Comparison of ENCODE assay signal across 8 cellular contexts in the genomic region with DNA sequence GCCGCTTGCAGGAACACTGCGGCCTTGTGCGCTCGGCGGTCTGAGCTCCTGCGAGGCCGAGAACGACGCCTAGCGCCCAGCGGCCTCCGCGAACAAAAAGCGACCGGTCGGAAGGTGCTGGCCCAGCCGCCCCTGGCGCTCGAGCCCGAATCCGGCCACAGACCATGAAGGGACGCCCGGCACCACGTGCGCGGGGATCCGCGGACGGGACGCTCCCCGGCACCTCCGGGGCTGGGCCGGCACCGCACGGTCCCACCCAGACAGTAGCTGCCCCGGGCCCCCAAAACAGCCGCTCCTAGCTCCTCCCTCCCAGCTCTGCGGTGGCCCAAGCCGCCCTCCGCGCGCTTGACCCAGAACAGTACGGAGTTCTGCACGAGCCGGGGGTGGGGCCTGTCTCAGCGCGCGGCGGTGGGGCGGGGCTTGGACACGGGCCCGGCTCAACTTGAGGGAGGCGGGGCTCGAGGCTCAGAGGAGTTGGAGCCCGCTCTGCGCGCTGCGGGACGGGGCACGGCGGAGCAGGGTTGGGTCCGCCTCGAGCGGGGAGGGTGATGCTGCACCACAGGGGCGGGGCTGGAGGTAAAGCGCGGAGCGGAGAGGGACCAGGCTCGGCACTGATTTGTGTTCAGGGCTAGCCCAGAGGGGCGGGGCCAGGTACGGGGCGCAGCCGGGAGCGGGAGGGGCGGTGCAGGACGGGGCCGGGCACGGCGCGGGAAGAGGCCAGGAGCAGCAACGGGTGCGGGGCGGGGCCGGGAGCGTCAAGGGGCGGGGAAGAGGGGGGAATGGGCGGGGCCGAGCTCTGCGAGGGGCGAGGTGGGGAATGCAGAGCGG. TPM values are rescaled to one million over a fixed set of nuclear protein-coding genes. Genes with fewer than 3 reads are reported as not detected.
DNase-seq lines count a peak whose midpoint lies in the region; ATAC-seq and TF ChIP-seq lines count a peak whose summit lies in the region.

No MANE protein-coding gene starts in this region.

- BruUV-seq in Calu3 (replicated peaks; lab: Mats Ljungman, UMichigan): no TSS peak

- H3K36me3 ChIP-seq in NT2/D1 (ENCODE audit: insufficient read depth, insufficient read length, low read length): peaks cover 11% of the 10 kb centered on the region

- intact Hi-C loops in Calu3 (cut with micrococcal nuclease; ENCODE audit: unreplicated experiment): loop anchor here (10.0 kb wide), 1 partner anchor 126 kb away; a partner anchor contains a TSS

- no peaks in the 10 kb centered on the region for H3K27me3 ChIP-seq in NT2/D1 (ENCODE audit: insufficient read depth, insufficient read length)

- H3K27me3 Mint-ChIP-seq in Calu3 (ENCODE audit: unreplicated experiment) (no peaks in the 10 kb centered on the region), endothelial cell (ENCODE audit: unreplicated experiment) (peaks cover 7% of the 10 kb centered on the region), mesothelial cell of epicardium (ENCODE audit: low read depth) (no peaks in the 10 kb centered on the region)

- H3K36me3 Mint-ChIP-seq in Calu3 (ENCODE audit: insufficient read depth, unreplicated experiment): peaks cover 24% of the 10 kb centered on the region
- no peaks in the 10 kb centered on the region for H3K36me3 Mint-ChIP-seq in endothelial cell (ENCODE audit: low read depth, unreplicated experiment)
- H3K36me3 Mint-ChIP-seq in mesothelial cell of epicardium: no peaks in the 10 kb centered on the region

- H3K4me1 Mint-ChIP-seq in Calu3 (ENCODE audit: low read depth, unreplicated experiment): no peaks in the 10 kb centered on the region
- H3K4me1 Mint-ChIP-seq in endothelial cell (ENCODE audit: unreplicated experiment): peaks cover 29% of the 10 kb centered on the region
- H3K4me1 Mint-ChIP-seq in mesothelial cell of epicardium: peaks cover 29% of the 10 kb centered on the region

- peak overlapping the region; percentile 55 for H3K4me3 ChIP-seq in NT2/D1 (ENCODE audit: insufficient read length, low read depth)

- H3K27ac Mint-ChIP-seq in Calu3 (ENCODE audit: unreplicated experiment) (peak overlapping the region; percentile 70), endothelial cell (ENCODE audit: unreplicated experiment) (peak overlapping the region; percentile 74), mesothelial cell of epicardium (peak overlapping the region; percentile 91)

- peak; percentile 99 for DNase-seq in Calu3
- DNase-seq in HT1080 (ENCODE audit: low read depth): peak; percentile 93
- DNase-seq in NT2/D1 (ENCODE audit: low read depth, low spot score): peak; percentile 93
- peak; percentile 92 for DNase-seq in activated CD8-positive, alpha-beta memory T cell treated with anti-CD3 and anti-CD28 coated beads, Interleukin-2, amount 50 U/mL, for 4 hours
- peak; percentile 95 for DNase-seq in endothelial cell (ENCODE audit: low spot score)
- peak; percentile 99 for DNase-seq in mesothelial cell of epicardium (ENCODE audit: low spot score in 2 of 2, unreplicated experiment in 2 of 2)
- peak; percentile 88 to 93 for DNase-seq in stimulated activated CD8-positive, alpha-beta memory T cell treated with anti-CD3 and anti-CD28 coated beads, Interleukin-15, amount 100 ng/mL, for 4 hours (ENCODE audit: low read depth in 2 of 2)

- no peaks in the 10 kb centered on the region for H3K9me3 ChIP-seq in NT2/D1 (ENCODE audit: insufficient read depth, low read length)

- H3K9me3 Mint-ChIP-seq in Calu3 (ENCODE audit: low read depth, unreplicated experiment): no peaks in the 10 kb centered on the region
- H3K9me3 Mint-ChIP-seq in endothelial cell (ENCODE audit: unreplicated experiment): no peaks in the 10 kb centered on the region
- no peaks in the 10 kb centered on the region for H3K9me3 Mint-ChIP-seq in mesothelial cell of epicardium

- peaks cover 5% of the 10 kb centered on the region for H3K4me1 ChIP-seq in NT2/D1 (ENCODE audit: insufficient read depth, insufficient read length)

- H3K9ac ChIP-seq in NT2/D1 (ENCODE audit: insufficient read length, low read depth): peak overlapping the region; percentile 83

- ATAC-seq in GM21367 (IDR thresholded peaks at IDR 0.05; ENCODE audit: unreplicated experiment): peak; percentile 87

- peak; percentile 27 for TF ChIP-seq CTCF in Calu3 (IDR thresholded peaks at IDR 0.05; ENCODE audit: unreplicated experiment)
- TF ChIP-seq CTCF in endothelial cell (IDR thresholded peaks at IDR 0.05; ENCODE audit: unreplicated experiment): no peak
- TF ChIP-seq CTCF in mesothelial cell of epicardium (IDR thresholded peaks at IDR 0.05; ENCODE audit: unreplicated experiment): no peak

- CTCF ChIA-PET in Calu3 (lab: Charles Lee): interaction anchor here (0.6 to 2.3 kb wide), 18 partner anchors 9 to 1857 kb away, joined by 3 to 14 read pairs (median 3); no protein-coding TSS in a partner anchor

- H3K4me3 Mint-ChIP-seq in Calu3 (ENCODE audit: low read depth, unreplicated experiment) (peak overlapping the region; percentile 85), endothelial cell (ENCODE audit: unreplicated experiment) (peak overlapping the region; percentile 89), mesothelial cell of epicardium (peak overlapping the region; percentile 68)

RNA-seq across cellular contexts. Expression of a gene that starts 0.5 kb away (rescaled TPM):
- total RNA-seq in Calu3 (2022) (30.9 and 34.8 TPM in 2 replicates), endothelial cell (ENCODE audit: unreplicated experiment) (24.1 TPM), mesothelial cell of epicardium (29.9 to 30.6 TPM (median 30.4 TPM) in 3 replicates)
- total RNA-seq in HT1080 (2014; rRNA removed; shearing (Covaris generic)): 0.93 and 3.2 TPM in 2 replicates
- 4.3 and 6.1 TPM in 2 replicates for polyA plus RNA-seq in HT1080 (2015; cell fraction: cytosol; rRNA removed)
- 3.0 and 4.9 TPM in 2 replicates for polyA plus RNA-seq in HT1080 (2015; cell fraction: nucleus; rRNA removed)

Comparison
In these comparisons a context has a peak if more than half of its experiments do, and no peak if none do; other contexts are left out.
1. Peak in every context shown above with its lines: DNase-seq, ATAC-seq and H3K4me3 ChIP-seq.